28 cellular contexts compared by ENCODE assay signal in genomic region chr4:144518181-144518895, GRCh38.
DNase-seq lines count a peak whose midpoint lies in the region; ATAC-seq and TF ChIP-seq lines count a peak whose summit lies in the region.
"Had no signal": no experiment of that assay in that cellular context is flagged by ENCODE, and none has a peak within 500 bp of the region (broad histone marks: within the 10 kb centered on the region; RNA-seq: fewer than 3 reads in every experiment).

No MANE protein-coding gene starts in this region.

- 54 to 62% methylated on average over 8 of the region's 8 CpGs for WGBS in endodermal cell (ENCODE audit: insufficient coverage in 1 of 2, insufficient read length in 1 of 2), 2 experiments
- no CpG with 5 or more reads among the region's 8 CpGs for WGBS in trophoblast cell (ENCODE audit: extremely low coverage, insufficient coverage, insufficient read length)

- H3K36me3 ChIP-seq in endodermal cell (ENCODE audit: control insufficient read depth, insufficient read depth, low read length) (no peaks in the 10 kb centered on the region), trophoblast cell (ENCODE audit: control insufficient read depth in 1 of 2, insufficient read depth in 2 of 2, low read length in 2 of 2) (no peaks in the 10 kb centered on the region)
- H3K36me3 ChIP-seq: HAP-1, lower lobe of right lung had no signal

- H3K4ac ChIP-seq in trophoblast cell (ENCODE audit: low read depth, low read length): no peak overlapping the region

- H3K79me2 ChIP-seq in trophoblast cell (ENCODE audit: control insufficient read depth, insufficient read depth, low read length, poor library complexity): no peaks in the 10 kb centered on the region
- H3K79me2 ChIP-seq: parathyroid adenoma had no signal

- H3K4me1 ChIP-seq in endodermal cell (ENCODE audit: control insufficient read depth, insufficient read depth, low read length): peaks cover 15% of the 10 kb centered on the region
- H3K4me1 ChIP-seq in trophoblast cell (ENCODE audit: control insufficient read depth in 1 of 2, insufficient read depth in 2 of 2, low read length in 2 of 2): no peaks in the 10 kb centered on the region
- H3K4me1 ChIP-seq: A549, HAP-1, lower lobe of right lung, parathyroid adenoma had no signal

- H2BK5ac ChIP-seq in trophoblast cell (ENCODE audit: low read depth, low read length, poor library complexity): no peak overlapping the region

- no peak overlapping the region for H4K12ac ChIP-seq in trophoblast cell (ENCODE audit: low read depth, low read length)

- H3K9me3 ChIP-seq in endodermal cell (ENCODE audit: control insufficient read depth, low read length): no peaks in the 10 kb centered on the region
- H3K9me3 ChIP-seq in trophoblast cell (ENCODE audit: insufficient read depth, low read depth, low read length): no peaks in the 10 kb centered on the region
- H3K9me3 ChIP-seq: A549, HAP-1, lower lobe of right lung had no signal

- H2AFZ ChIP-seq in trophoblast cell (ENCODE audit: insufficient read depth, low read length, poor library complexity): no peak overlapping the region
- H2AFZ ChIP-seq: parathyroid adenoma had no signal

- H4K8ac ChIP-seq in trophoblast cell (ENCODE audit: low read depth, low read length): no peak overlapping the region

- no peak overlapping the region for H3K4me3 Mint-ChIP-seq in endodermal cell
- H3K4me3 Mint-ChIP-seq: activated naive CD8-positive, alpha-beta T cell treated with anti-CD3 and anti-CD28 coated beads, Interleukin-2, amount 10 ng/mL, durations not matched to agents 7 days and 5 days; CD4-positive, alpha-beta T cell; type B pancreatic cell had no signal

- H3K9ac ChIP-seq in endodermal cell (ENCODE audit: extremely low read depth, low read length, poor library complexity, severe bottlenecking): no peak overlapping the region
- H3K9ac ChIP-seq in trophoblast cell (ENCODE audit: low read length): no peak overlapping the region
- H3K9ac ChIP-seq: parathyroid adenoma had no signal

- intact Hi-C loops in left colon (cut with DNase I, micrococcal nuclease): no loop called here

- H2AK5ac ChIP-seq in trophoblast cell (ENCODE audit: low read length): no peak overlapping the region

- no peak overlapping the region for H3K23ac ChIP-seq in trophoblast cell (ENCODE audit: low read length)

- H3K79me1 ChIP-seq in trophoblast cell (ENCODE audit: low read length): no peaks in the 10 kb centered on the region

- H3K27ac ChIP-seq in endodermal cell (ENCODE audit: low read depth, low read length) (no peak overlapping the region), trophoblast cell (ENCODE audit: low read depth, low read length) (no peak overlapping the region)
- H3K27ac ChIP-seq: A549, lower lobe of right lung, parathyroid adenoma had no signal

- peak overlapping the region; percentile 67 for H3K4me3 ChIP-seq in endodermal cell (ENCODE audit: low read length)
- H3K4me3 ChIP-seq in trophoblast cell (ENCODE audit: low read depth, low read length): no peak overlapping the region
- H3K4me3 ChIP-seq: A549, HAP-1, lower lobe of right lung had no signal

- H3K27me3 Mint-ChIP-seq in endodermal cell (ENCODE audit: insufficient read depth): peaks cover 2% of the 10 kb centered on the region
- H3K27me3 Mint-ChIP-seq: activated naive CD8-positive, alpha-beta T cell treated with anti-CD3 and anti-CD28 coated beads, Interleukin-2, amount 10 ng/mL, durations not matched to agents 7 days and 5 days; CD4-positive, alpha-beta T cell had no signal

- H3K18ac ChIP-seq in trophoblast cell (ENCODE audit: low read length): no peak overlapping the region

- no peak overlapping the region for H4K91ac ChIP-seq in trophoblast cell (ENCODE audit: low read depth, low read length)

- H3K36me3 Mint-ChIP-seq in endodermal cell (ENCODE audit: low read depth): no peaks in the 10 kb centered on the region
- H3K36me3 Mint-ChIP-seq: activated naive CD8-positive, alpha-beta T cell treated with anti-CD3 and anti-CD28 coated beads, Interleukin-2, amount 10 ng/mL, durations not matched to agents 7 days and 5 days; type B pancreatic cell had no signal

- H2BK12ac ChIP-seq in trophoblast cell (ENCODE audit: low read length): no peak overlapping the region

- no peak for ATAC-seq in left colon
- ATAC-seq in HG02884 (IDR thresholded peaks at IDR 0.05; ENCODE audit: unreplicated experiment): no peak
- ATAC-seq: A549, lower lobe of right lung, right cardiac atrium had no signal

- peaks cover 40% of the 10 kb centered on the region for H3K4me1 Mint-ChIP-seq in endodermal cell
- H3K4me1 Mint-ChIP-seq: activated naive CD8-positive, alpha-beta T cell treated with anti-CD3 and anti-CD28 coated beads, Interleukin-2, amount 10 ng/mL, durations not matched to agents 7 days and 5 days had no signal

- DNase-seq in SHP77 treated with DMSO at 0.1 percent for 48 hours (lab: John Stamatoyannopoulos, UW) (peak; percentile 20), SHP77 (lab: John Stamatoyannopoulos, UW) (no peak), NCI-H345 treated with DMSO at 0.1 percent for 48 hours (lab: John Stamatoyannopoulos, UW; ENCODE audit: unreplicated experiment) (peak; percentile 30), endodermal cell (peak; percentile 57), trophoblast cell (peak; percentile 93 to 98), DMS153 treated with DMSO at 0.1 percent for 48 hours (lab: John Stamatoyannopoulos, UW; ENCODE audit: unreplicated experiment) (no peak), left colon (no peak)
- DNase-seq: activated CD4-positive, alpha-beta T cell treated with anti-CD3 and anti-CD28 coated beads for 48 hours; activated gamma-delta T cell; activated naive CD8-positive, alpha-beta T cell treated with anti-CD3 and anti-CD28 coated beads, Interleukin-2, amount 10 ng/mL, durations not matched to agents 7 days and 5 days; activated T-cell treated with anti-CD3 and anti-CD28 coated beads, Interleukin-2, amount 50 U/mL, for 1 hour; AML-193; CD4-positive, alpha-beta T cell; foreskin fibroblast; GDM1; head of caudate nucleus; lower lobe of right lung; NCI-H1436 treated with DMSO at 0.1 percent for 48 hours; NCI-H2171 treated with DMSO at 0.1 percent for 48 hours; NCI-H748 treated with DMSO at 0.1 percent for 48 hours; OCI-M1; right cardiac atrium; stimulated activated CD4-positive, alpha-beta T cell treated with anti-CD3 and anti-CD28 coated beads, Interleukin-2, amount 100 ng/mL, for 48 hours had no signal

- H3K14ac ChIP-seq in trophoblast cell (ENCODE audit: low read length): no peak overlapping the region

- H2BK120ac ChIP-seq in trophoblast cell (ENCODE audit: insufficient read depth, low read length, poor library complexity): no peak overlapping the region

- no peak for TF ChIP-seq CTCF in endodermal cell (conservative IDR thresholded peaks at IDR 0.05)

- H3K27ac Mint-ChIP-seq in endodermal cell: peak overlapping the region; percentile 76
- H3K27ac Mint-ChIP-seq: activated naive CD8-positive, alpha-beta T cell treated with anti-CD3 and anti-CD28 coated beads, Interleukin-2, amount 10 ng/mL, durations not matched to agents 7 days and 5 days; CD4-positive, alpha-beta T cell; type B pancreatic cell had no signal

- no peak overlapping the region for H3K4me2 ChIP-seq in trophoblast cell (ENCODE audit: low read length)
- H3K4me2 ChIP-seq: A549 had no signal

- peaks cover 6% of the 10 kb centered on the region for H3K9me3 Mint-ChIP-seq in endodermal cell
- H3K9me3 Mint-ChIP-seq: activated naive CD8-positive, alpha-beta T cell treated with anti-CD3 and anti-CD28 coated beads, Interleukin-2, amount 10 ng/mL, durations not matched to agents 7 days and 5 days; CD4-positive, alpha-beta T cell; type B pancreatic cell had no signal

- H3K27me3 ChIP-seq in endodermal cell (ENCODE audit: control insufficient read depth, insufficient read depth, low read length, poor library complexity, severe bottlenecking): no peaks in the 10 kb centered on the region
- no peaks in the 10 kb centered on the region for H3K27me3 ChIP-seq in trophoblast cell (ENCODE audit: insufficient read depth, low read length)

Comparison
In these comparisons a context has a peak if more than half of its experiments do, and no peak if none do; other contexts are left out.
1. DNase-seq: peak in SHP77 treated with DMSO at 0.1 percent for 48 hours (single experiment), NCI-H345 treated with DMSO at 0.1 percent for 48 hours (single experiment), endodermal cell (single experiment) and trophoblast cell (2 of 2); none in SHP77 (0 of 2), DMS153 treated with DMSO at 0.1 percent for 48 hours (single experiment) and left colon (0 of 2).